Comparison of ENCODE assay signal across 16 cellular contexts in the genomic region with DNA sequence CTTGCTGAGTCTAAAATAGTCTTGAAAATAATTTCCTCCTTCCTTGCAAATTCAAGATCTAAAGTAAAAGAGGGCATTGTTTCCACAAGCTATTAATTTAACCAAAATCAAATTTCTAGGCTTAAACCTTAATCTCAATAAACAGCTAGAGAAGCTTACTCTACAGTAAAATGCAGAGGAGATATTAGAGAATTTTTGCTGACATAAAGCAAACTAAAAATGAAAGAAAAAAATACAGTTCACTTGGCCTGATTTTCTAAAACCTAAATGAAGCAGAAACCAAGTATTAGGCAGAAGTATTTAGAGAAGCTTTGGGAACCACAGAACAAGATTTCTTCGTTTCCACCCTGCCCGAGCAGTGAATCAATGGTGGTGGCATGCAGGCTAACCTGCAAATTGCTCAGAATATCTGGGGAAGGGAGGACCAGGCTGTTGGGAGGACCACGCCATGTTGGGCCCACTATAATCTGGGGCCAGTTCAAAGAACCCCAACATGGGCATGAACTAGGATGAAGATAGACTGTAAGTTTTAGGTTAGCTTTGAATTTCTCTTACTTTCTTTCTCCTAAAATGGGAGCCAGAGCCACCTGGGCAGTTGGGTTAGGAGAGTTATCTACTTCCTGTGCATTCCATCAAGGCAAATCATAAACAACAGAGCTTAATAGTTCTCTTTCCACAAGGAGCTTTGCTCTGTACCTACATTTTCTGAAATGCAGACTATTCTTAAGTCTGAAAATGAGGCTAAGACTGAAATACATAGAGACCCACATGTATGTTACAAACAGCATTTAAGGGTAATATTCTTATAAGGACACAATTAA. TPM values are rescaled to one million over a fixed set of nuclear protein-coding genes. Genes with fewer than 3 reads are reported as not detected.
DNase-seq lines count a peak whose midpoint lies in the region; ATAC-seq, FAIRE-seq and TF ChIP-seq lines count a peak whose summit lies in the region.
"Had no signal": no experiment of that assay in that cellular context is flagged by ENCODE, and none has a peak within 500 bp of the region (broad histone marks: within the 10 kb centered on the region; RNA-seq: fewer than 3 reads in every experiment).

No MANE protein-coding gene starts in this region.

- H2AFZ ChIP-seq in PC-3 (ENCODE audit: low read length), result no peak overlapping the region

- ATAC-seq in PC-3 (no peak), pancreas (no peak)
- ATAC-seq: activated CD8-positive, alpha-beta T cell treated with anti-CD3 and anti-CD28 coated beads for 36 hours; GM12878; stimulated activated effector memory CD8-positive, alpha-beta T cell treated with anti-CD3 and anti-CD28 coated beads, Interleukin-12 subunit alpha, Interleukin-12 subunit beta, amount 100 ng/mL, for 72 hours; T-helper 17 cell had no signal

- H3K36me3 ChIP-seq in PC-3 (ENCODE audit: low read depth, low read length) (peaks cover 19% of the 10 kb centered on the region), bronchial epithelial cell (ENCODE audit: control insufficient read depth, insufficient read depth, low read length) (no peaks in the 10 kb centered on the region), kidney (ENCODE audit: control insufficient read depth in 1 of 2, insufficient read depth in 2 of 2, low read length in 2 of 2) (peaks cover 9 to 12% of the 10 kb centered on the region in 2 donors), stomach (peaks cover 0 to 22% (median 8%) of the 10 kb centered on the region in 4 donors), pancreas (no peaks in the 10 kb centered on the region)

- TF ChIP-seq CTCF in PC-3 (conservative IDR thresholded peaks at IDR 0.05; ENCODE audit: low read depth, low read length) (no peak), bronchial epithelial cell (IDR thresholded peaks at IDR 0.05; ENCODE audit: insufficient read depth, low read length, severe bottlenecking) (no peak), kidney (IDR thresholded peaks at IDR 0.05; ENCODE audit: borderline replicate concordance, extremely low read depth, insufficient read depth) (no peak), stomach (IDR thresholded peaks at IDR 0.05) (no peak), pancreas (IDR thresholded peaks at IDR 0.05) (no peak)

- H3K4me3 ChIP-seq in PC-3 (ENCODE audit: low read length) (peak overlapping the region; percentile 20; the same call in 1 of the 2 replicates), bronchial epithelial cell (ENCODE audit: low read depth, low read length) (no peak overlapping the region), kidney (ENCODE audit: low read length in 2 of 2) (peak overlapping the region; percentile 3 to 26), stomach (peak overlapping the region in 1 of 4 donors; percentile 2), pancreas (no peak overlapping the region)
- H3K4me3 ChIP-seq: GM12878 had no signal

- no TSS peak for BruUV-seq in PC-3 (replicated peaks; lab: Mats Ljungman, UMichigan)

- TF ChIP-seq EP300 in stomach (IDR thresholded peaks at IDR 0.05), result no peak

- peaks cover 14% of the 10 kb centered on the region for H3F3A ChIP-seq in PC-3 (ENCODE audit: low read length, unreplicated experiment)

- FAIRE-seq in bronchial epithelial cell (lab: Jason Lieb, UNC) (no peak), kidney (lab: Jason Lieb, UNC) (no peak), pancreas (lab: Jason Lieb, UNC) (no peak)
- FAIRE-seq: GM12878, GM19239 had no signal

- WGBS in stomach, 5 donors, result 73 to 90% (median 85%) methylated on average over 3 of the region's 3 CpGs
- 90 to 95% methylated on average over 3 of the region's 3 CpGs for WGBS in pancreas, 2 donors

- H3K4me2 ChIP-seq in PC-3 (ENCODE audit: low read length), result peak overlapping the region; percentile 99

- POLR2A ChIA-PET in PC-3 (lab: Charles Lee; ENCODE audit: unreplicated experiment), result interaction anchor here (0.7 kb wide), 1 partner anchor 163 kb away, joined by 3 read pairs; no protein-coding TSS in a partner anchor

- intact Hi-C loops in PC-3 (cut with micrococcal nuclease), result loop anchor here (5.0 kb wide), 1 partner anchor 148 kb away; no protein-coding TSS in a partner anchor
- intact Hi-C loops in kidney (cut with DNase I), result no loop called here
- intact Hi-C loops in stomach (cut with DNase I; ENCODE audit: low total_unique reads), result no loop called here
- intact Hi-C loops in pancreas (cut with DNase I), result no loop called here

- no peaks in the 10 kb centered on the region for H3K9me2 ChIP-seq in PC-3 (replicated peaks; ENCODE audit: low read length)

- no peaks in the 10 kb centered on the region for H4K20me1 ChIP-seq in PC-3 (ENCODE audit: low read length)

- no peaks in the 10 kb centered on the region for H3K27me3 ChIP-seq in PC-3 (ENCODE audit: low read length)
- H3K27me3 ChIP-seq in bronchial epithelial cell (ENCODE audit: control insufficient read depth, insufficient read depth, low read length), result no peaks in the 10 kb centered on the region
- H3K27me3 ChIP-seq in stomach, result peaks cover 0 to 33% (median 11%) of the 10 kb centered on the region in 3 donors
- no peaks in the 10 kb centered on the region for H3K27me3 ChIP-seq in pancreas

- no peak overlapping the region for H3K9ac ChIP-seq in PC-3 (ENCODE audit: low read length)
- H3K9ac ChIP-seq in kidney (ENCODE audit: low read length in 2 of 2), result peak overlapping the region in 1 of 2 donors; percentile 13

- peaks cover 54% of the 10 kb centered on the region for H3K79me2 ChIP-seq in PC-3 (ENCODE audit: low read length)

- no peak for DNase-seq in PC-3
- peak; percentile 56 for DNase-seq in bronchial epithelial cell (ENCODE audit: low read depth)
- no peak for DNase-seq in kidney
- DNase-seq in stomach, result no peak
- no peak for DNase-seq in NCI-H2171 (lab: John Stamatoyannopoulos, UW)
- no peak for DNase-seq in pancreas
- no peak for DNase-seq in pons (ENCODE audit: low spot score)
- no peak for DNase-seq in inferior parietal cortex (ENCODE audit: extremely low spot score)
- DNase-seq: activated CD8-positive, alpha-beta T cell treated with anti-CD3 and anti-CD28 coated beads for 36 hours; activated naive CD4-positive, alpha-beta T cell treated with Interleukin-2 at 50 U/mL for 16 hours; effector CD8-positive, alpha-beta T cell; nephron progenitor cell; T-helper 17 cell had no signal

- no peak for TF ChIP-seq POLR2A in stomach (IDR thresholded peaks at IDR 0.05)

- no peaks in the 10 kb centered on the region for H3K9me3 ChIP-seq in PC-3 (ENCODE audit: low read length)
- H3K9me3 ChIP-seq in kidney (ENCODE audit: control insufficient read depth in 1 of 2, low read length in 2 of 2), result no peaks in the 10 kb centered on the region
- no peaks in the 10 kb centered on the region for H3K9me3 ChIP-seq in stomach
- H3K9me3 ChIP-seq in pancreas, result no peaks in the 10 kb centered on the region

- H3K4me1 ChIP-seq in PC-3 (ENCODE audit: insufficient read depth, low read length) (peaks cover 83% of the 10 kb centered on the region), kidney (ENCODE audit: control insufficient read depth in 1 of 2, insufficient read depth in 1 of 2, low read depth in 1 of 2, low read length in 2 of 2) (peaks cover 17 to 19% of the 10 kb centered on the region in 2 donors), stomach (peaks cover 31 to 82% (median 59%) of the 10 kb centered on the region in 4 donors), pancreas (peaks cover 13 to 40% (median 29%) of the 10 kb centered on the region in 3 donors)

- CTCF ChIA-PET in PC-3 (lab: Charles Lee), result interaction anchor here (0.7 kb wide), 1 partner anchor 871 kb away, joined by 4 read pairs; no protein-coding TSS in a partner anchor

- H3K27ac ChIP-seq in PC-3 (ENCODE audit: low read length), result peak overlapping the region; percentile 2
- peak overlapping the region in 1 of 2 donors; percentile 61 for H3K27ac ChIP-seq in kidney (ENCODE audit: low read depth in 2 of 2, low read length in 2 of 2)
- peak overlapping the region in 4 of 5 donors; percentile 83 to 89 (median 87) for H3K27ac ChIP-seq in stomach
- H3K27ac ChIP-seq in pancreas, result peak overlapping the region in 1 of 4 donors; percentile 0

RNA-seq across cellular contexts. Expression of gene LAMB1, which starts 4.1 kb away (rescaled TPM):
- 74.3 and 101 TPM in 2 replicates for total RNA-seq in PC-3 (2014; rRNA removed)
- total RNA-seq in bronchial epithelial cell, result 70.0 and 75.8 TPM in 2 replicates
- 312 TPM for total RNA-seq in kidney
- polyA plus RNA-seq in kidney (ENCODE audit: insufficient read depth, low read depth, low replicate concordance), result 140 TPM
- 100 to 1,000 TPM in 4 of 5 donors, 10 to 100 TPM in 1; 85.7 to 399 (median 165) TPM for total RNA-seq in stomach
- 10 to 100 TPM; 50.0 to 76.5 (median 68.7) TPM for polyA plus RNA-seq in stomach
- total RNA-seq in pancreas, result 100 to 1,000 TPM in 3 of 6 donors, 10 to 100 TPM in 3; 25.5 to 169 (median 101) TPM
- polyA plus RNA-seq in pancreas, result 100 to 1,000 TPM; 137 to 167 TPM
- total RNA-seq: T-helper 17 cell had no signal

Comparison
In these comparisons a context has a peak if more than half of its experiments do, and no peak if none do; other contexts are left out.
1. H3K4me3 ChIP-seq: peak in PC-3 (single experiment) and kidney (2 of 2); none in bronchial epithelial cell (single experiment) and pancreas (0 of 4).